18 cellular contexts compared by ENCODE assay signal in genomic region chr1:248573856-248574255, GRCh38. TPM values are rescaled to one million over a fixed set of nuclear protein-coding genes. Genes with fewer than 3 reads are reported as not detected.
"Had no signal": no experiment of that assay in that cellular context is flagged by ENCODE, and none has a peak within 500 bp of the region (broad histone marks: within the 10 kb centered on the region; RNA-seq: fewer than 3 reads in every experiment).

No MANE protein-coding gene starts in this region.

RNA-seq across cellular contexts. Expression of gene OR2T34, which starts 0.7 kb away (rescaled TPM):
- total RNA-seq: chondrocyte, colonic mucosa, dermis microvascular lymphatic vessel endothelial cell, endodermal cell, esophagus mucosa, esophagus squamous epithelium, gastrocnemius medialis, glomerular endothelial cell, heart right ventricle, kidney epithelial cell, left cardiac atrium, left lung, left ventricle myocardium superior, lower leg skin, lung, mammary epithelial cell, mononuclear cell, mucosa of gallbladder had no signal

RNA-seq across cellular contexts. Expression of gene OR2T29, which starts 11.3 kb away (rescaled TPM):
- total RNA-seq: chondrocyte, colonic mucosa, dermis microvascular lymphatic vessel endothelial cell, endodermal cell, esophagus mucosa, esophagus squamous epithelium, gastrocnemius medialis, glomerular endothelial cell, heart right ventricle, kidney epithelial cell, left cardiac atrium, left lung, left ventricle myocardium superior, lung, mammary epithelial cell, mononuclear cell, mucosa of gallbladder had no signal

RNA-seq across cellular contexts. Expression of gene OR2T10, which starts 23.6 kb away (rescaled TPM):
- total RNA-seq: chondrocyte, colonic mucosa, dermis microvascular lymphatic vessel endothelial cell, endodermal cell, esophagus mucosa, esophagus squamous epithelium, gastrocnemius medialis, glomerular endothelial cell, heart right ventricle, kidney epithelial cell, left cardiac atrium, left lung, left ventricle myocardium superior, lower leg skin, lung, mammary epithelial cell, mucosa of gallbladder had no signal
